Comparison of ENCODE assay signal across 19 cellular contexts in genomic region chr3:119783883-119784282, GRCh38. TPM values are rescaled to one million over a fixed set of nuclear protein-coding genes. Genes with fewer than 3 reads are reported as not detected.
"Had no signal": no experiment of that assay in that cellular context is flagged by ENCODE, and none has a peak within 500 bp of the region (broad histone marks: within the 10 kb centered on the region; RNA-seq: fewer than 3 reads in every experiment).

No MANE protein-coding gene starts in this region.

- H3K27ac ChIP-seq: cardiac muscle cell, gastrocnemius medialis, hepatocyte, neural progenitor cell, pancreas, upper lobe of left lung, WERI-Rb-1 had no signal

- H3K36me3 ChIP-seq: cardiac muscle cell, gastrocnemius medialis, neural progenitor cell, pancreas, upper lobe of left lung, WERI-Rb-1 had no signal

- DNase-seq: activated CD4-positive, alpha-beta T cell treated with anti-CD3 and anti-CD28 coated beads for 4 hours; activated CD8-positive, alpha-beta memory T cell treated with anti-CD3 and anti-CD28 coated beads, Interleukin-2, amount 50 U/mL, for 48 hours; activated CD8-positive, alpha-beta T cell treated with anti-CD3 and anti-CD28 coated beads for 36 hours; activated naive CD4-positive, alpha-beta T cell treated with Interleukin-2 at 50 U/mL for 16 hours; activated naive CD8-positive, alpha-beta T cell treated with anti-CD3 and anti-CD28 coated beads, Interleukin-2, amount 50 U/mL, for 24 hours; gastrocnemius medialis; pancreas; stimulated activated CD4-positive, alpha-beta T cell treated with anti-CD3 and anti-CD28 coated beads, Interleukin-4, amount 100 ng/mL, for 1 hour; stimulated activated CD8-positive, alpha-beta memory T cell treated with anti-CD3 and anti-CD28 coated beads, Interleukin-4, amount 100 ng/mL, for 48 hours; stimulated activated naive CD8-positive, alpha-beta T cell treated with anti-CD3 and anti-CD28 coated beads, Interleukin-15, Interleukin-2, amounts not matched to agents 100 U/mL and 50 U/mL, for 24 hours; T1000; upper lobe of left lung; WERI-Rb-1 had no signal

- ATAC-seq: activated CD8-positive, alpha-beta T cell treated with anti-CD3 and anti-CD28 coated beads for 36 hours; activated naive CD8-positive, alpha-beta T cell treated with anti-CD3 and anti-CD28 coated beads, Interleukin-2, amount 50 U/mL, for 24 hours; gastrocnemius medialis; pancreas; stimulated activated naive CD8-positive, alpha-beta T cell treated with anti-CD3 and anti-CD28 coated beads, Interleukin-15, Interleukin-2, amounts not matched to agents 100 U/mL and 50 U/mL, for 24 hours had no signal

- H3K27me3 ChIP-seq: cardiac muscle cell, gastrocnemius medialis, hepatocyte, neural progenitor cell, pancreas, upper lobe of left lung had no signal

- H3K4me1 ChIP-seq: gastrocnemius medialis, neural progenitor cell, pancreas, upper lobe of left lung had no signal

- H3K9me3 ChIP-seq: gastrocnemius medialis, pancreas, upper lobe of left lung had no signal

- H3K4me3 ChIP-seq: cardiac muscle cell, gastrocnemius medialis, hepatocyte, neural progenitor cell, pancreas, upper lobe of left lung had no signal

- H3K9ac ChIP-seq: neural progenitor cell had no signal

RNA-seq across cellular contexts. Expression of gene NR1I2, which starts 2.0 kb away (rescaled TPM):
- total RNA-seq: fibroblast of lung, lower leg skin, myocyte had no signal
- polyA plus RNA-seq: cardiac muscle cell had no signal
